Comparison of ENCODE assay signal across 18 cellular contexts in the genomic region with DNA sequence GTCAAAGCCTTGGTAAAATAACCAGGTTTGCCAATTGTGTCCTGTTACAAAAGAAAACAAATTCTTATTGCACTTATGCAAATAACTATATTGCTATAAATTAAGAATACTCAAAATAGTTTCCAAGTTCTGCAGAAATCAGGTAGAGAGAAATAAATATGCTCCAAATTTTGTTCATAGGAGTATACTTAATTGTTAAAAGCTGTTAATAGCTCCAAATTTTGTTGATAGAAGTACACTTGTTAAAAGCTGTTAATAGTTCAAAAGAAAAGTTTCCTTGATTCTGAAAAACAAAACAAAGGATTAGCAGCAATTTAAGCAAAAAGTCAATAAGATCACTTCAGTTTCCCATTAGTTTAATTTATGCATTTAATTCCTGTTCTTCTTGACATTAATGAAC. TPM values are rescaled to one million over a fixed set of nuclear protein-coding genes. Genes with fewer than 3 reads are reported as not detected.
DNase-seq lines count a peak whose midpoint lies in the region; ATAC-seq, FAIRE-seq and TF ChIP-seq lines count a peak whose summit lies in the region.
"Had no signal": no experiment of that assay in that cellular context is flagged by ENCODE, and none has a peak within 500 bp of the region (broad histone marks: within the 10 kb centered on the region; RNA-seq: fewer than 3 reads in every experiment).

No MANE protein-coding gene starts in this region.

- H3K79me1 ChIP-seq in mesendoderm (ENCODE audit: low read length) = no peaks in the 10 kb centered on the region

- H3K18ac ChIP-seq in mesendoderm (ENCODE audit: low read length) = no peak overlapping the region

- H4K20me1 ChIP-seq in K562 (replicated peaks; ENCODE audit: control insufficient read depth, insufficient read depth, low read length) = no peaks in the 10 kb centered on the region

- no peak for TF ChIP-seq RAD21 in K562 (CRISPR knock-in tag; conservative IDR thresholded peaks at IDR 0.05 in 1 of 2, IDR thresholded peaks at IDR 0.05 in 1 of 2)

- H4K8ac ChIP-seq in mesendoderm (ENCODE audit: low read depth, low read length) = no peak overlapping the region

- in situ Hi-C loops in K562 (cut with MboI) = no loop called here

- H3K4me3 ChIP-seq in K562 (no peak overlapping the region), mesendoderm (ENCODE audit: low read length) (no peak overlapping the region), left ventricle myocardium inferior (no peak overlapping the region), small intestine (ENCODE audit: low read depth in 1 of 2, low read length in 2 of 2) (no peak overlapping the region)
- H3K4me3 ChIP-seq: HAP-1 had no signal

- H3K79me2 ChIP-seq in K562 (ENCODE audit: control insufficient read depth, insufficient read depth, low read length) = no peaks in the 10 kb centered on the region
- no peaks in the 10 kb centered on the region for H3K79me2 ChIP-seq in mesendoderm (ENCODE audit: control insufficient read depth, insufficient read depth, low read length)

- CTCF ChIA-PET in K562 (lab: Yijun Ruan, JAX; ENCODE audit: low intra/inter-chr PET ratio) = no interaction called here

- H3K9me1 ChIP-seq in K562 (ENCODE audit: control insufficient read depth, insufficient read depth, low read length) = no peaks in the 10 kb centered on the region

- H3K27ac ChIP-seq in K562 (ENCODE audit: extremely low read depth, low read depth, low read length) (no peak overlapping the region), mesendoderm (ENCODE audit: low read depth, low read length) (no peak overlapping the region), left ventricle myocardium inferior (replicated peaks) (no peak overlapping the region), small intestine (ENCODE audit: low read depth in 1 of 2, low read length in 1 of 2) (no peak overlapping the region)

- H2AFZ ChIP-seq in K562 (ENCODE audit: low read depth, low read length) = no peak overlapping the region

- no peak overlapping the region for H3K4ac ChIP-seq in mesendoderm (ENCODE audit: low read depth, low read length)

- TF ChIP-seq EP300 in K562 (IDR thresholded peaks at IDR 0.05; ENCODE audit: low read length) = no peak

- no peak for TF ChIP-seq POLR2A in K562 (conservative IDR thresholded peaks at IDR 0.05)

- H3K27me3 ChIP-seq in K562 (ENCODE audit: control insufficient read depth in 2 of 2, insufficient read depth in 2 of 2, low read length in 2 of 2) = no peaks in the 10 kb centered on the region
- no peaks in the 10 kb centered on the region for H3K27me3 ChIP-seq in mesendoderm (ENCODE audit: insufficient read depth, low read length, poor library complexity)
- no peaks in the 10 kb centered on the region for H3K27me3 ChIP-seq in left ventricle myocardium inferior (ENCODE audit: low read depth)
- no peaks in the 10 kb centered on the region for H3K27me3 ChIP-seq in small intestine (ENCODE audit: control insufficient read depth in 2 of 2, insufficient read depth in 2 of 2, low read length in 2 of 2)

- no peaks in the 10 kb centered on the region for H3K4me1 ChIP-seq in K562 (replicated peaks in 1 of 2; ENCODE audit: control insufficient read depth in 2 of 2, insufficient read depth in 2 of 2, low read length in 2 of 2)
- no peaks in the 10 kb centered on the region for H3K4me1 ChIP-seq in mesendoderm (ENCODE audit: control insufficient read depth, low read depth, low read length)
- H3K4me1 ChIP-seq in left ventricle myocardium inferior = no peaks in the 10 kb centered on the region
- H3K4me1 ChIP-seq in small intestine (ENCODE audit: control insufficient read depth in 2 of 2, insufficient read depth in 1 of 2, low read depth in 1 of 2, low read length in 1 of 2) = no peaks in the 10 kb centered on the region
- H3K4me1 ChIP-seq: HAP-1 had no signal

- intact Hi-C loops in K562 (cut with micrococcal nuclease) (no loop called here), left ventricle myocardium inferior (cut with micrococcal nuclease) (no loop called here)

- H2BK120ac ChIP-seq in mesendoderm (ENCODE audit: low read depth, low read length) = no peak overlapping the region

- no TSS peak for BruUV-seq in K562 (replicated peaks; lab: Mats Ljungman, UMichigan)

- H3K4me2 ChIP-seq in K562 (ENCODE audit: insufficient read depth, low read length) (no peak overlapping the region), mesendoderm (ENCODE audit: low read length) (no peak overlapping the region)

- peak; percentile 34 for DNase-seq in OCI-M1 (lab: John Stamatoyannopoulos, UW)
- no peak for DNase-seq in K562 (ENCODE audit: extremely low read depth in 1 of 4, low spot score in 3 of 4)
- DNase-seq in mesendoderm = peak; percentile 6
- no peak for DNase-seq in left ventricle myocardium inferior
- no peak for DNase-seq in small intestine
- no peak for DNase-seq in retina
- DNase-seq: 8988T; C1 segment of cervical spinal cord; Calu3; CD4-positive, alpha-beta memory T cell; COR-L47; DMS53; DMS79 treated with DMSO at 0.1 percent for 48 hours; GOT3 had no signal

- no peak overlapping the region for H2AK5ac ChIP-seq in mesendoderm (ENCODE audit: low read length)

- no peak for ATAC-seq in K562

- no peak overlapping the region for H2BK5ac ChIP-seq in mesendoderm (ENCODE audit: low read length)

- H2BK15ac ChIP-seq in mesendoderm (replicated peaks; ENCODE audit: low read depth) = no peak overlapping the region

- H3K23ac ChIP-seq in mesendoderm (ENCODE audit: low read length) = no peak overlapping the region

- H3K36me3 ChIP-seq in K562 (ENCODE audit: control insufficient read depth, insufficient read depth, low read length) = no peaks in the 10 kb centered on the region
- no peaks in the 10 kb centered on the region for H3K36me3 ChIP-seq in mesendoderm (ENCODE audit: control insufficient read depth, insufficient read depth, low read length)
- H3K36me3 ChIP-seq in left ventricle myocardium inferior = no peaks in the 10 kb centered on the region
- no peaks in the 10 kb centered on the region for H3K36me3 ChIP-seq in small intestine (ENCODE audit: control insufficient read depth in 2 of 2, insufficient read depth in 2 of 2, low read length in 2 of 2)
- H3K36me3 ChIP-seq: HAP-1 had no signal

- POLR2A ChIA-PET in K562 (lab: Yijun Ruan, JAX) = no interaction called here

- H3K9ac ChIP-seq in K562 (ENCODE audit: insufficient read depth in 1 of 2, low read depth in 2 of 2, low read length in 2 of 2) (no peak overlapping the region), mesendoderm (ENCODE audit: low read length) (no peak overlapping the region)

- TF ChIP-seq CTCF in K562 (IDR thresholded peaks at IDR 0.05 in 2 of 3, conservative IDR thresholded peaks at IDR 0.05 in 1 of 3; ENCODE audit: insufficient read depth in 2 of 3, low read depth in 1 of 3, low read length in 3 of 3) (no peak), left ventricle myocardium inferior (IDR thresholded peaks at IDR 0.05; ENCODE audit: borderline replicate concordance) (no peak)

- H3K9me3 ChIP-seq in K562 (replicated peaks; ENCODE audit: control insufficient read depth, insufficient read depth, low read depth, low read length) = no peaks in the 10 kb centered on the region
- peaks cover 17% of the 10 kb centered on the region for H3K9me3 ChIP-seq in left ventricle myocardium inferior (replicated peaks)
- no peaks in the 10 kb centered on the region for H3K9me3 ChIP-seq in small intestine (ENCODE audit: control insufficient read depth, low read depth)
- H3K9me3 ChIP-seq: HAP-1 had no signal

- FAIRE-seq in G401.6 (lab: Jason Lieb, UNC) (peak; percentile 23), K562 (lab: Jason Lieb, UNC) (no peak), small intestine (lab: Jason Lieb, UNC) (no peak)
- FAIRE-seq: GM12892, H54 had no signal

- no peak overlapping the region for H4K5ac ChIP-seq in mesendoderm (ENCODE audit: low read length)

- H3K56ac ChIP-seq in mesendoderm (ENCODE audit: low read length) = no peak overlapping the region

TF ChIP-seq in K562, 482 proteins besides CTCF, POLR2A, EP300 and RAD21 (continues in another document):
- peak; percentile 35; the same call in 1 of the 2 replicates for TF ChIP-seq TRIM28 (IDR thresholded peaks at IDR 0.05)
- peak in 1 of 2 experiments; percentile 26; a peak in 1 of 3 replicates for TF ChIP-seq CBX3 (IDR thresholded peaks at IDR 0.05; ENCODE audit: borderline replicate concordance in 1 of 2, low read length in 2 of 2)
- TF ChIP-seq CBX5 (IDR thresholded peaks at IDR 0.05; ENCODE audit: borderline replicate concordance, low read depth) = 0 out of 2 replicates have a peak, but pooled peaks have one; percentile 36
- TF ChIP-seq, protein P1, sequence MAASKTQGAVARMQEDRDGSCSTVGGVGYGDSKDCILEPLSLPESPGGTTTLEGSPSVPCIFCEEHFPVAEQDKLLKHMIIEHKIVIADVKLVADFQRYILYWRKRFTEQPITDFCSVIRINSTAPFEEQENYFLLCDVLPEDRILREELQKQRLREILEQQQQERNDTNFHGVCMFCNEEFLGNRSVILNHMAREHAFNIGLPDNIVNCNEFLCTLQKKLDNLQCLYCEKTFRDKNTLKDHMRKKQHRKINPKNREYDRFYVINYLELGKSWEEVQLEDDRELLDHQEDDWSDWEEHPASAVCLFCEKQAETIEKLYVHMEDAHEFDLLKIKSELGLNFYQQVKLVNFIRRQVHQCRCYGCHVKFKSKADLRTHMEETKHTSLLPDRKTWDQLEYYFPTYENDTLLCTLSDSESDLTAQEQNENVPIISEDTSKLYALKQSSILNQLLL (CRISPR knock-in tag; IDR thresholded peaks at IDR 0.05; ENCODE audit: borderline replicate concordance) = no peak

RNA-seq across cellular contexts. Expression of gene ZNF138, which starts 46.4 kb away (rescaled TPM):
- total RNA-seq in K562 (2011; cell fraction: chromatin; rRNA removed; ENCODE audit: low replicate concordance) = 8.1 and 38.1 TPM in 2 replicates
- 5.3 and 6.8 TPM in 2 replicates for total RNA-seq in K562 (2011; cell fraction: nucleolus; rRNA removed)
- 10.4 and 10.6 TPM in 2 replicates for total RNA-seq in K562 (2011; cell fraction: nucleoplasm; rRNA removed)
- total RNA-seq in K562 (2014; rRNA removed) (14.6 and 16.9 TPM in 2 replicates), K562 (2014; rRNA removed; fragmentation: Illumina TruSeq; extraction: Trizol) (27.4 and 31.6 TPM in 2 replicates), K562 (2015; rRNA removed; fragmentation: Illumina TruSeq; extraction: Trizol) (24.8 and 29.1 TPM in 2 replicates), K562 (2021) (15.7 and 16.4 TPM in 2 replicates), left ventricle myocardium inferior (5.1 TPM)
- polyA plus RNA-seq in K562 (2011; rRNA removed) (18.3 and 23.2 TPM in 2 replicates), K562 (2014; fragmentation: Illumina TruSeq; extraction: Trizol) (26.8 and 34.9 TPM in 2 replicates), K562 (2014; fragmentation: Nextera tagmentation; extraction: Ambion mirVana) (10 to 100 TPM; 16.6 to 22.5 TPM), K562 (2014; rRNA removed) (22.6 and 23.2 TPM in 2 replicates), small intestine (1 to 10 TPM; 3.2 to 4.0 (median 3.7) TPM)
- polyA plus RNA-seq in K562 (2011; cell fraction: cytosol; rRNA removed) = 3.7 and 7.1 TPM in 2 replicates
- polyA plus RNA-seq in K562 (2011; cell fraction: nucleus; rRNA removed) = 7.2 and 13.0 TPM in 2 replicates
- 11.7 and 25.5 TPM in 2 replicates for polyA plus RNA-seq in K562 (2012)
- 14.8 and 23.9 TPM in 2 replicates for polyA minus RNA-seq in K562 (2011; rRNA and poly(A)+ RNA removed)
- 7.7 and 7.8 TPM in 2 replicates for polyA minus RNA-seq in K562 (2011; cell fraction: cytosol; rRNA and poly(A)+ RNA removed)
- polyA minus RNA-seq in K562 (2011; cell fraction: nucleus; rRNA and poly(A)+ RNA removed) = 5.0 and 12.3 TPM in 2 replicates
- 14.7 TPM for polyA plus RNA-seq in mesendoderm (2013, experiment 1 of 2)
- polyA plus RNA-seq in mesendoderm (2013, experiment 2 of 2) = 14.7 TPM

Comparison
In these comparisons a context has a peak if more than half of its experiments do, and no peak if none do; other contexts are left out.
1. DNase-seq: peak in OCI-M1 (single experiment) and mesendoderm (single experiment); none in K562 (0 of 4), left ventricle myocardium inferior (single experiment), small intestine (single experiment) and retina (single experiment).